Comparison of ENCODE assay signal across 1 cellular context in genomic region chr9:87564706-87565335, GRCh38.
TF ChIP-seq lines count a peak whose summit lies in the region.

No MANE protein-coding gene starts in this region.

TF ChIP-seq in HepG2, 621 proteins besides CTCF, POLR2A, EP300 and RAD21:
- TF ChIP-seq PCBP2 (optimal IDR thresholded peaks at IDR 0.05; ENCODE audit: low read depth, low read length, poor library complexity, severe bottlenecking) (peak; percentile 46), TCF7L2 (IDR thresholded peaks at IDR 0.05; ENCODE audit: low read depth, low read length) (no peak)
